Comparison of ENCODE assay signal across 24 cellular contexts in the genomic region with DNA sequence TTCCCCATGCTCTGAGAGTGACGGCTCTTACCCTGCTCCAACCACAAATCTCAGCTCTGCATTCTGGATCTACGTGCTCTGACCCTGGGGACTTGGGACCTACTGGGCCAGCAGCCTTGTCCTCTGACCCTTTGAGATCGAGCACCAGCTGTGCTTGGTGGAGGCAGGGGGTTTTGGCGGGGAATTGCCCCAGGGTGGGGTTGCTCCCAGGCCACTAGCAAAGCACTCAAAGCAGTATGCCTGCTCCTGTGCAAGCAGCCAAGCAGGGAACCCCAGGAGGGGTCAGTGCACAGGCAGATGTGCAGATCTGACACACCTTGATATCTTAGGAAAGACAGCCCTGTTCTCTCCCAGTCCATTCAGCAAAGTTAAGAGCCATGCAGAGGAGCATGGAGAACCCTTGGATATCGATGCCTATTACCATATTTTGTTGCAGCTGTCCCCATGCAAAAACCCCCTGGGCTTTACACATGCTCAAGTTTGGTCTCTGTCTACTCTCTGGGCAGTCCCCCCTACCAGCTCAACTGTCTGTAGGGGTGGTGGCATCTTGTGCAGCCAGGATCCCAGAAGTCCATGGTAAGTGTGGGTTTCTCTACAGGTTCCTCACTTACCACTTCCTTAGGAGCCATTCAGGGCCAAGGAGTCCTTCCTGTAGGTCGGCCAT.
DNase-seq lines count a peak whose midpoint lies in the region; ATAC-seq and TF ChIP-seq lines count a peak whose summit lies in the region.
"Had no signal": no experiment of that assay in that cellular context is flagged by ENCODE, and none has a peak within 500 bp of the region (broad histone marks: within the 10 kb centered on the region; RNA-seq: fewer than 3 reads in every experiment).

No MANE protein-coding gene starts in this region.

- no peak overlapping the region for H3K27ac ChIP-seq in gastroesophageal sphincter
- no peak overlapping the region for H3K27ac ChIP-seq in SK-N-SH (ENCODE audit: low read depth in 2 of 2, low read length in 1 of 2)
- H3K27ac ChIP-seq: A549; BLaER1 treated with 17β-estradiol and CSF1 and Interleukin-3, amounts not matched to agents 10 nM and 100 nM; SJCRH30 had no signal

- no peaks in the 10 kb centered on the region for H3K4me1 Mint-ChIP-seq in activated CD8-positive, alpha-beta T cell treated with anti-CD3 and anti-CD28 coated beads for 36 hours (ENCODE audit: low read depth)
- H3K4me1 Mint-ChIP-seq: CD4-positive, alpha-beta memory T cell had no signal

- no peaks in the 10 kb centered on the region for H3K79me2 ChIP-seq in SK-N-SH (ENCODE audit: insufficient read depth)

- 90% methylated on average over 3 of the region's 6 CpGs; no CpG with 5 or more reads in 1 of the 2 donors for WGBS in gastroesophageal sphincter (ENCODE audit: low coverage in 1 of 2), 2 donors
- WGBS in SK-N-SH (ENCODE audit: low lambda C conversion rate): 75% methylated on average over 3 of the region's 6 CpGs

- ATAC-seq in GM18511 (IDR thresholded peaks at IDR 0.05; ENCODE audit: unreplicated experiment) (peak; percentile 70), GM19397 (IDR thresholded peaks at IDR 0.05; ENCODE audit: unreplicated experiment) (peak; percentile 76), HG02981 (IDR thresholded peaks at IDR 0.05; ENCODE audit: unreplicated experiment) (peak; percentile 52), gastroesophageal sphincter (peak; percentile 19)
- ATAC-seq in activated CD8-positive, alpha-beta T cell treated with anti-CD3 and anti-CD28 coated beads for 36 hours: no peak
- ATAC-seq: PC-3 had no signal

- no peak for DNase-seq in pons (ENCODE audit: low spot score)
- DNase-seq in activated CD8-positive, alpha-beta T cell treated with anti-CD3 and anti-CD28 coated beads for 36 hours: no peak
- DNase-seq in SK-N-SH: no peak
- DNase-seq: AML-193; CD4-positive, alpha-beta memory T cell; COR-L47; Kasumi-1; MV-4-11; NCI-H1105; NCI-H1436 treated with DMSO at 0.1 percent for 48 hours; NCI-H1930; NCI-H2107; NCI-H446; NCI-H524 treated with DMSO at 0.1 percent for 48 hours; NCI-H774; PC-3; SJCRH30 had no signal

- H3K9me3 Mint-ChIP-seq in activated CD8-positive, alpha-beta T cell treated with anti-CD3 and anti-CD28 coated beads for 36 hours: peaks cover 24% of the 10 kb centered on the region

- no peak overlapping the region for H2AFZ ChIP-seq in SK-N-SH (ENCODE audit: low read depth)

- POLR2A ChIA-PET in activated CD8-positive, alpha-beta T cell treated with anti-CD3 and anti-CD28 coated beads for 36 hours (lab: Charles Lee): no interaction called here
- POLR2A ChIA-PET in SK-N-SH (lab: Yijun Ruan, JAX): no interaction called here

- no peak overlapping the region for H3K4me2 ChIP-seq in SK-N-SH
- H3K4me2 ChIP-seq: A549; BLaER1 treated with 17β-estradiol and CSF1 and Interleukin-3, amounts not matched to agents 10 nM and 100 nM had no signal

- H3K9ac ChIP-seq in SK-N-SH: no peak overlapping the region
- H3K9ac ChIP-seq: BLaER1 treated with 17β-estradiol and CSF1 and Interleukin-3, amounts not matched to agents 10 nM and 100 nM had no signal

- H3K4me1 ChIP-seq in gastroesophageal sphincter (no peaks in the 10 kb centered on the region), SK-N-SH (ENCODE audit: control insufficient read depth in 1 of 2, insufficient read depth in 2 of 2, low read depth in 1 of 2, low read length in 1 of 2) (no peaks in the 10 kb centered on the region)
- H3K4me1 ChIP-seq: A549; BLaER1 treated with 17β-estradiol and CSF1 and Interleukin-3, amounts not matched to agents 10 nM and 100 nM; SJCRH30 had no signal

- intact Hi-C loops in activated CD8-positive, alpha-beta T cell treated with anti-CD3 and anti-CD28 coated beads for 36 hours (cut with micrococcal nuclease): no loop called here

- TF ChIP-seq POLR2A in gastroesophageal sphincter (IDR thresholded peaks at IDR 0.05): no peak

- H3K36me3 ChIP-seq in gastroesophageal sphincter (peaks cover 0 to 18% of the 10 kb centered on the region in 2 donors), SK-N-SH (replicated peaks in 1 of 2; ENCODE audit: control insufficient read depth in 1 of 2, insufficient read depth in 2 of 2, low read length in 1 of 2) (peaks cover 0 to 5% of the 10 kb centered on the region in 2 experiments)
- H3K36me3 ChIP-seq: SJCRH30 had no signal

- no peak overlapping the region for H3K27ac Mint-ChIP-seq in activated CD8-positive, alpha-beta T cell treated with anti-CD3 and anti-CD28 coated beads for 36 hours
- H3K27ac Mint-ChIP-seq: CD4-positive, alpha-beta memory T cell had no signal

- CTCF ChIA-PET in activated CD8-positive, alpha-beta T cell treated with anti-CD3 and anti-CD28 coated beads for 36 hours (lab: Charles Lee): interaction anchor here (1.2 kb wide), 1 partner anchor 14 kb away, joined by 3 read pairs; no protein-coding TSS in a partner anchor
- CTCF ChIA-PET in SK-N-SH (lab: Yijun Ruan, JAX): interaction anchor here (0.8 to 1.7 kb wide), 3 partner anchors 8 to 324 kb away, joined by 3 to 8 read pairs (median 5); no protein-coding TSS in a partner anchor

- no peak for TF ChIP-seq EP300 in gastroesophageal sphincter (IDR thresholded peaks at IDR 0.05)
- no peak for TF ChIP-seq EP300 in SK-N-SH (IDR thresholded peaks at IDR 0.05; ENCODE audit: borderline replicate concordance in 1 of 2, low read depth in 1 of 2, low read length in 1 of 2)

- no peaks in the 10 kb centered on the region for H3F3A ChIP-seq in SK-N-SH (replicated peaks; ENCODE audit: insufficient read depth)

- H3K9me2 ChIP-seq in SK-N-SH: no peaks in the 10 kb centered on the region

- H3K9me3 ChIP-seq in gastroesophageal sphincter: peaks cover 0 to 30% (median 0%) of the 10 kb centered on the region in 3 donors
- 0 out of 2 replicates have a peak, but pooled peaks cover 6% of the 10 kb centered on the region for H3K9me3 ChIP-seq in SK-N-SH

- no peak overlapping the region for H3K4me3 ChIP-seq in gastroesophageal sphincter
- H3K4me3 ChIP-seq in SK-N-SH (ENCODE audit: low read depth in 2 of 2, low read length in 1 of 2): no peak overlapping the region
- H3K4me3 ChIP-seq: A549; BLaER1 treated with 17β-estradiol and CSF1 and Interleukin-3, amounts not matched to agents 10 nM and 100 nM; K562; SJCRH30 had no signal

- H3K36me3 Mint-ChIP-seq in activated CD8-positive, alpha-beta T cell treated with anti-CD3 and anti-CD28 coated beads for 36 hours (ENCODE audit: low read depth): peaks cover 9% of the 10 kb centered on the region

- H3K27me3 ChIP-seq in gastroesophageal sphincter (no peaks in the 10 kb centered on the region), SK-N-SH (ENCODE audit: insufficient read depth) (no peaks in the 10 kb centered on the region)
- H3K27me3 ChIP-seq: BLaER1 treated with 17β-estradiol and CSF1 and Interleukin-3, amounts not matched to agents 10 nM and 100 nM; SJCRH30 had no signal

- no peaks in the 10 kb centered on the region for H4K20me1 ChIP-seq in SK-N-SH (ENCODE audit: insufficient read depth)
- H4K20me1 ChIP-seq: BLaER1 treated with 17β-estradiol and CSF1 and Interleukin-3, amounts not matched to agents 10 nM and 100 nM had no signal

- TF ChIP-seq CTCF in gastroesophageal sphincter (IDR thresholded peaks at IDR 0.05): no peak
- no peak for TF ChIP-seq CTCF in activated CD8-positive, alpha-beta T cell treated with anti-CD3 and anti-CD28 coated beads for 36 hours (IDR thresholded peaks at IDR 0.05)
- no peak for TF ChIP-seq CTCF in SK-N-SH (IDR thresholded peaks at IDR 0.05)

- H3K27me3 Mint-ChIP-seq in activated CD8-positive, alpha-beta T cell treated with anti-CD3 and anti-CD28 coated beads for 36 hours: no peaks in the 10 kb centered on the region
- H3K27me3 Mint-ChIP-seq: CD4-positive, alpha-beta memory T cell had no signal

- no peak overlapping the region for H3K4me3 Mint-ChIP-seq in activated CD8-positive, alpha-beta T cell treated with anti-CD3 and anti-CD28 coated beads for 36 hours
- H3K4me3 Mint-ChIP-seq: CD4-positive, alpha-beta memory T cell had no signal

- no peak for TF ChIP-seq RAD21 in SK-N-SH (IDR thresholded peaks at IDR 0.05; ENCODE audit: low read length)

TF ChIP-seq in SK-N-SH, 30 proteins besides CTCF, POLR2A, EP300 and RAD21 (continues in another document):
- TF ChIP-seq USF1 (IDR thresholded peaks at IDR 0.05; ENCODE audit: borderline replicate concordance, low read depth) (no peak), GATA2 (CRISPR knock-in tag; IDR thresholded peaks at IDR 0.05) (no peak), ELF1 (IDR thresholded peaks at IDR 0.05) (no peak), GABPA (IDR thresholded peaks at IDR 0.05; ENCODE audit: low read depth) (no peak)
- TF ChIP-seq, protein P1, sequence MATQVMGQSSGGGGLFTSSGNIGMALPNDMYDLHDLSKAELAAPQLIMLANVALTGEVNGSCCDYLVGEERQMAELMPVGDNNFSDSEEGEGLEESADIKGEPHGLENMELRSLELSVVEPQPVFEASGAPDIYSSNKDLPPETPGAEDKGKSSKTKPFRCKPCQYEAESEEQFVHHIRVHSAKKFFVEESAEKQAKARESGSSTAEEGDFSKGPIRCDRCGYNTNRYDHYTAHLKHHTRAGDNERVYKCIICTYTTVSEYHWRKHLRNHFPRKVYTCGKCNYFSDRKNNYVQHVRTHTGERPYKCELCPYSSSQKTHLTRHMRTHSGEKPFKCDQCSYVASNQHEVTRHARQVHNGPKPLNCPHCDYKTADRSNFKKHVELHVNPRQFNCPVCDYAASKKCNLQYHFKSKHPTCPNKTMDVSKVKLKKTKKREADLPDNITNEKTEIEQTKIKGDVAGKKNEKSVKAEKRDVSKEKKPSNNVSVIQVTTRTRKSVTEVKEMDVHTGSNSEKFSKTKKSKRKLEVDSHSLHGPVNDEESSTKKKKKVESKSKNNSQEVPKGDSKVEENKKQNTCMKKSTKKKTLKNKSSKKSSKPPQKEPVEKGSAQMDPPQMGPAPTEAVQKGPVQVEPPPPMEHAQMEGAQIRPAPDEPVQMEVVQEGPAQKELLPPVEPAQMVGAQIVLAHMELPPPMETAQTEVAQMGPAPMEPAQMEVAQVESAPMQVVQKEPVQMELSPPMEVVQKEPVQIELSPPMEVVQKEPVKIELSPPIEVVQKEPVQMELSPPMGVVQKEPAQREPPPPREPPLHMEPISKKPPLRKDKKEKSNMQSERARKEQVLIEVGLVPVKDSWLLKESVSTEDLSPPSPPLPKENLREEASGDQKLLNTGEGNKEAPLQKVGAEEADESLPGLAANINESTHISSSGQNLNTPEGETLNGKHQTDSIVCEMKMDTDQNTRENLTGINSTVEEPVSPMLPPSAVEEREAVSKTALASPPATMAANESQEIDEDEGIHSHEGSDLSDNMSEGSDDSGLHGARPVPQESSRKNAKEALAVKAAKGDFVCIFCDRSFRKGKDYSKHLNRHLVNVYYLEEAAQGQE (IDR thresholded peaks at IDR 0.05; ENCODE audit: low read depth, low read length): no peak
